ENCODE assay signal across 23 cellular contexts in the genomic region with DNA sequence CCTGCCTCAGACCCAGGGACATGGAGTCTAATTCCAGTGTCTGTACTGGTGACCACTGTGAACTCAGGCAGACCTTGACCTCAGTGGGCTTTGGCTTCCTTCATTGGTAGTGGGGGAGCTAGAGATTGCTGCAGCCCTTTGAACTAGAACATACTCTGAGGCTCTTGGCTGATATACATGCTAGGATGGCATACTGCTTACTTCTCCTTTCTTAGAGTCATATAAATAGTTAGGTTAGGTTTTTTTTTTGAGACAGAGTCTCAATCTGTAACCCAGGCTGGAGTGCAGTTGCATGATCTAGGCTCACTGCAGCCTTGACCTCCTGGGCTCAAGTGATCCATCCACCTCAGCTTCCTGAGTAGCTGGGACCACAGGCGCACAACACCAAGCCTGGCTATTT.
"Had no signal": no experiment of that assay in that cellular context is flagged by ENCODE, and none has a peak within 500 bp of the region (broad histone marks: within the 10 kb centered on the region; RNA-seq: fewer than 3 reads in every experiment).

No MANE protein-coding gene starts in this region.

- H3K4me1 ChIP-seq: ascending aorta had no signal

- ATAC-seq: activated CD8-positive, alpha-beta T cell treated with anti-CD3 and anti-CD28 coated beads for 36 hours; activated T-cell treated with anti-CD3 and anti-CD28 coated beads, Interleukin-2, amount 50 U/mL, for 72 hours; activated T-helper 17 cell treated with anti-CD3 and anti-CD28 coated beads, Interleukin-2, amount 50 U/mL, for 72 hours; Panc1; SK-N-SH treated with all-trans-retinoic acid at 6 μM for 48 hours; T-cell; T-helper 17 cell had no signal

- H3K36me3 ChIP-seq: ascending aorta, cardiac muscle cell, MG63 had no signal

- H3K9me3 ChIP-seq: ascending aorta, MG63 had no signal

- H3K27ac ChIP-seq: ascending aorta, cardiac muscle cell had no signal

- H3K4me3 ChIP-seq: ascending aorta, cardiac muscle cell, MG63 had no signal

- H3K27me3 ChIP-seq: ascending aorta, cardiac muscle cell, MG63 had no signal

- DNase-seq: activated CD4-positive, alpha-beta T cell treated with anti-CD3 and anti-CD28 coated beads, Interleukin-2, amount 10 ng/mL, durations not matched to agents 24 days and 14 days; activated CD4-positive, alpha-beta T cell treated with anti-CD3 and anti-CD28 coated beads, Interleukin-2, amount 50 U/mL, for 4 hours; activated CD8-positive, alpha-beta T cell treated with anti-CD3 and anti-CD28 coated beads for 36 hours; activated effector memory CD4-positive, alpha-beta T cell treated with anti-CD3 and anti-CD28 coated beads, Interleukin-2, amount 50 U/mL, for 16 hours; activated naive CD4-positive, alpha-beta T cell; activated naive CD4-positive, alpha-beta T cell treated with anti-CD3 and anti-CD28 coated beads, Interleukin-2, amount 50 U/mL, for 16 hours; activated naive CD8-positive, alpha-beta T cell treated with anti-CD3 and anti-CD28 coated beads for 36 hours; activated T-cell treated with anti-CD3 and anti-CD28 coated beads, Interleukin-2, amount 50 U/mL, for 1 hour; activated T-cell treated with anti-CD3 and anti-CD28 coated beads, Interleukin-2, amount 50 U/mL, for 72 hours; amygdala; Kasumi-1; KG1; MG63; NCI-H1694 treated with DMSO at 0.1 percent for 48 hours; NCI-H524 treated with DMSO at 0.1 percent for 48 hours; SIG-M5; T-cell; T-helper 17 cell had no signal
